ENCODE assay signal across 8 cellular contexts in the genomic region with DNA sequence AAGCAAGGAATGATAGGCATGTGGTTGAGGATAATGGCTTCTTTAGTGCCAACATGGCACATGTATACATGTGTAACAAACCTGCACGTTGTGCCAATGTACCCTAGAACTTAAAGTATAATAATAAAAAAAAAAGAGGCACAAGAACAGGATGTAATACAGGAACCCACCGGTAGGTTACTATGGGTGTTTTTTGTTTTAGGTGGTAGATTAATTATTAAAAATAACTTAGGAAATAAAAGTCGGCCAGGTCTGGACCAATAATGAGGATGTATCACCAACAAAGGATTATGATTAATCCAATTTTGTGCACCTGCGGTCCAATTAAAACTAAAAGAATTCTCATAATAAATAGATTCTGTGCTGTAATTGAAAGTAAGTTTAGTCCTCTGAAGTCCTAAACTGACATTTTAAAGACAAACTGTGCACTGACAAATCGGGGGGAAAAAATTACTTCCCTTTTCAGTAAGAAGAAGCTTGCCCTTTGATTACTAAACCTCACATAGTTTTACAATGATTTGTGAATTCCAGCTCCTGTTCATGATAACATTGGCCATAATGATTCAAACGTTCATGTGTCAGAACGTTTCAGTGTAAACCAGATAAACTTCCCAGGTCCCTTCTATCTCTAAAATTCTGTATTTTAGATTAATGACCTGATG.
A peak's percentile ranks its signal among the peaks of the same experiment; 100 is the strongest.
DNase-seq lines count a peak whose midpoint lies in the region; ATAC-seq and TF ChIP-seq lines count a peak whose summit lies in the region.

No MANE protein-coding gene starts in this region.

- no peaks in the 10 kb centered on the region for H3K27me3 Mint-ChIP-seq in GM23338 (ENCODE audit: insufficient read depth, low read depth, poor library complexity)

- no peak overlapping the region for H3K4me2 ChIP-seq in GM23338

- ATAC-seq in GM18868 (IDR thresholded peaks at IDR 0.05; ENCODE audit: unreplicated experiment) = peak; percentile 39
- no peak for ATAC-seq in foreskin keratinocyte
- no peak for ATAC-seq in GM23338
- ATAC-seq in GM19324 (IDR thresholded peaks at IDR 0.05; ENCODE audit: low FRiP score, unreplicated experiment) = no peak

- DNase-seq in ACHN = peak; percentile 32
- peak; percentile 60 for DNase-seq in SKM-1 treated with dmso at 0.1 percent for 144 hours (lab: John Stamatoyannopoulos, UW; ENCODE audit: unreplicated experiment)
- DNase-seq in foreskin keratinocyte = peak; percentile 18 to 61
- DNase-seq in SJCRH30 = no peak
- DNase-seq in GM23338 (ENCODE audit: low spot score) = no peak
- no peak for DNase-seq in islet precursor cell

- H3K27ac Mint-ChIP-seq in GM23338 = no peak overlapping the region

- no peaks in the 10 kb centered on the region for H4K20me1 ChIP-seq in GM23338 (replicated peaks; ENCODE audit: insufficient read depth)

- no peaks in the 10 kb centered on the region for H3K9me3 Mint-ChIP-seq in GM23338

- H2AFZ ChIP-seq in GM23338 = no peak overlapping the region

- no peaks in the 10 kb centered on the region for H3K4me1 Mint-ChIP-seq in GM23338

- TF ChIP-seq CTCF in foreskin keratinocyte (conservative IDR thresholded peaks at IDR 0.05) = no peak
- TF ChIP-seq CTCF in GM23338 (conservative IDR thresholded peaks at IDR 0.05; ENCODE audit: low read depth in 2 of 2) = peak in 1 of 2 experiments; percentile 27; a peak in 1 of 4 replicates

- H3K4me1 ChIP-seq in foreskin keratinocyte = peaks cover 5% of the 10 kb centered on the region
- peaks cover 6% of the 10 kb centered on the region; the same call in 1 of the 2 replicates for H3K4me1 ChIP-seq in SJCRH30
- no peaks in the 10 kb centered on the region for H3K4me1 ChIP-seq in GM23338 (ENCODE audit: insufficient read depth)

- H3K27me3 ChIP-seq in foreskin keratinocyte (peaks cover 52% of the 10 kb centered on the region), SJCRH30 (peaks cover 3% of the 10 kb centered on the region; the same call in 1 of the 2 replicates), GM23338 (ENCODE audit: insufficient read depth) (no peaks in the 10 kb centered on the region)

- H3K27ac ChIP-seq in foreskin keratinocyte (no peak overlapping the region), SJCRH30 (no peak overlapping the region), GM23338 (ENCODE audit: low read depth) (no peak overlapping the region)

- H3K36me3 Mint-ChIP-seq in GM23338 (ENCODE audit: low read depth) = no peaks in the 10 kb centered on the region

- H3K36me3 ChIP-seq in SJCRH30 (no peaks in the 10 kb centered on the region), GM23338 (ENCODE audit: insufficient read depth) (no peaks in the 10 kb centered on the region)

- H3F3A ChIP-seq in GM23338 (replicated peaks; ENCODE audit: low read depth) = no peaks in the 10 kb centered on the region

- H3K9me3 ChIP-seq in SJCRH30 (replicated peaks) = no peaks in the 10 kb centered on the region

- no peak overlapping the region for H3K4me3 Mint-ChIP-seq in GM23338

- H3K4me3 ChIP-seq in SJCRH30 (no peak overlapping the region), GM23338 (no peak overlapping the region)

- in situ Hi-C loops in ACHN (cut with HindIII; ENCODE audit: low pct_ligation_motif_present, low pct_unique_long_range_greater_than_20kb, low sequenced_read_pairs) = no loop called here

- no peaks in the 10 kb centered on the region for H3K79me2 ChIP-seq in GM23338 (replicated peaks; ENCODE audit: insufficient read depth)

- no peaks in the 10 kb centered on the region for H3K9me2 ChIP-seq in GM23338 (ENCODE audit: insufficient read depth)

TF ChIP-seq in GM23338, 12 proteins besides CTCF, POLR2A, EP300 and RAD21 (continues in another document):
- TF ChIP-seq JUNB (IDR thresholded peaks at IDR 0.05; ENCODE audit: unreplicated experiment) = no peak
- TF ChIP-seq STAT1 (IDR thresholded peaks at IDR 0.05; ENCODE audit: unreplicated experiment) = no peak
- TF ChIP-seq, protein P1, sequence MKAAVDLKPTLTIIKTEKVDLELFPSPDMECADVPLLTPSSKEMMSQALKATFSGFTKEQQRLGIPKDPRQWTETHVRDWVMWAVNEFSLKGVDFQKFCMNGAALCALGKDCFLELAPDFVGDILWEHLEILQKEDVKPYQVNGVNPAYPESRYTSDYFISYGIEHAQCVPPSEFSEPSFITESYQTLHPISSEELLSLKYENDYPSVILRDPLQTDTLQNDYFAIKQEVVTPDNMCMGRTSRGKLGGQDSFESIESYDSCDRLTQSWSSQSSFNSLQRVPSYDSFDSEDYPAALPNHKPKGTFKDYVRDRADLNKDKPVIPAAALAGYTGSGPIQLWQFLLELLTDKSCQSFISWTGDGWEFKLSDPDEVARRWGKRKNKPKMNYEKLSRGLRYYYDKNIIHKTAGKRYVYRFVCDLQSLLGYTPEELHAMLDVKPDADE (IDR thresholded peaks at IDR 0.05) = no peak
- no peak for TF ChIP-seq ZNF114 (CRISPR knock-in tag; IDR thresholded peaks at IDR 0.05)
- no peak for TF ChIP-seq ZNF331 (CRISPR knock-in tag; IDR thresholded peaks at IDR 0.05; ENCODE audit: low read depth)
- no peak for TF ChIP-seq EZH2 (IDR thresholded peaks at IDR 0.05; ENCODE audit: low read depth, unreplicated experiment)
- no peak for TF ChIP-seq CREB1 (CRISPR knock-in tag; IDR thresholded peaks at IDR 0.05; ENCODE audit: low read depth)
- TF ChIP-seq EZH2phosphoT487 (IDR thresholded peaks at IDR 0.05; ENCODE audit: unreplicated experiment) = no peak
- TF ChIP-seq, protein P2, sequence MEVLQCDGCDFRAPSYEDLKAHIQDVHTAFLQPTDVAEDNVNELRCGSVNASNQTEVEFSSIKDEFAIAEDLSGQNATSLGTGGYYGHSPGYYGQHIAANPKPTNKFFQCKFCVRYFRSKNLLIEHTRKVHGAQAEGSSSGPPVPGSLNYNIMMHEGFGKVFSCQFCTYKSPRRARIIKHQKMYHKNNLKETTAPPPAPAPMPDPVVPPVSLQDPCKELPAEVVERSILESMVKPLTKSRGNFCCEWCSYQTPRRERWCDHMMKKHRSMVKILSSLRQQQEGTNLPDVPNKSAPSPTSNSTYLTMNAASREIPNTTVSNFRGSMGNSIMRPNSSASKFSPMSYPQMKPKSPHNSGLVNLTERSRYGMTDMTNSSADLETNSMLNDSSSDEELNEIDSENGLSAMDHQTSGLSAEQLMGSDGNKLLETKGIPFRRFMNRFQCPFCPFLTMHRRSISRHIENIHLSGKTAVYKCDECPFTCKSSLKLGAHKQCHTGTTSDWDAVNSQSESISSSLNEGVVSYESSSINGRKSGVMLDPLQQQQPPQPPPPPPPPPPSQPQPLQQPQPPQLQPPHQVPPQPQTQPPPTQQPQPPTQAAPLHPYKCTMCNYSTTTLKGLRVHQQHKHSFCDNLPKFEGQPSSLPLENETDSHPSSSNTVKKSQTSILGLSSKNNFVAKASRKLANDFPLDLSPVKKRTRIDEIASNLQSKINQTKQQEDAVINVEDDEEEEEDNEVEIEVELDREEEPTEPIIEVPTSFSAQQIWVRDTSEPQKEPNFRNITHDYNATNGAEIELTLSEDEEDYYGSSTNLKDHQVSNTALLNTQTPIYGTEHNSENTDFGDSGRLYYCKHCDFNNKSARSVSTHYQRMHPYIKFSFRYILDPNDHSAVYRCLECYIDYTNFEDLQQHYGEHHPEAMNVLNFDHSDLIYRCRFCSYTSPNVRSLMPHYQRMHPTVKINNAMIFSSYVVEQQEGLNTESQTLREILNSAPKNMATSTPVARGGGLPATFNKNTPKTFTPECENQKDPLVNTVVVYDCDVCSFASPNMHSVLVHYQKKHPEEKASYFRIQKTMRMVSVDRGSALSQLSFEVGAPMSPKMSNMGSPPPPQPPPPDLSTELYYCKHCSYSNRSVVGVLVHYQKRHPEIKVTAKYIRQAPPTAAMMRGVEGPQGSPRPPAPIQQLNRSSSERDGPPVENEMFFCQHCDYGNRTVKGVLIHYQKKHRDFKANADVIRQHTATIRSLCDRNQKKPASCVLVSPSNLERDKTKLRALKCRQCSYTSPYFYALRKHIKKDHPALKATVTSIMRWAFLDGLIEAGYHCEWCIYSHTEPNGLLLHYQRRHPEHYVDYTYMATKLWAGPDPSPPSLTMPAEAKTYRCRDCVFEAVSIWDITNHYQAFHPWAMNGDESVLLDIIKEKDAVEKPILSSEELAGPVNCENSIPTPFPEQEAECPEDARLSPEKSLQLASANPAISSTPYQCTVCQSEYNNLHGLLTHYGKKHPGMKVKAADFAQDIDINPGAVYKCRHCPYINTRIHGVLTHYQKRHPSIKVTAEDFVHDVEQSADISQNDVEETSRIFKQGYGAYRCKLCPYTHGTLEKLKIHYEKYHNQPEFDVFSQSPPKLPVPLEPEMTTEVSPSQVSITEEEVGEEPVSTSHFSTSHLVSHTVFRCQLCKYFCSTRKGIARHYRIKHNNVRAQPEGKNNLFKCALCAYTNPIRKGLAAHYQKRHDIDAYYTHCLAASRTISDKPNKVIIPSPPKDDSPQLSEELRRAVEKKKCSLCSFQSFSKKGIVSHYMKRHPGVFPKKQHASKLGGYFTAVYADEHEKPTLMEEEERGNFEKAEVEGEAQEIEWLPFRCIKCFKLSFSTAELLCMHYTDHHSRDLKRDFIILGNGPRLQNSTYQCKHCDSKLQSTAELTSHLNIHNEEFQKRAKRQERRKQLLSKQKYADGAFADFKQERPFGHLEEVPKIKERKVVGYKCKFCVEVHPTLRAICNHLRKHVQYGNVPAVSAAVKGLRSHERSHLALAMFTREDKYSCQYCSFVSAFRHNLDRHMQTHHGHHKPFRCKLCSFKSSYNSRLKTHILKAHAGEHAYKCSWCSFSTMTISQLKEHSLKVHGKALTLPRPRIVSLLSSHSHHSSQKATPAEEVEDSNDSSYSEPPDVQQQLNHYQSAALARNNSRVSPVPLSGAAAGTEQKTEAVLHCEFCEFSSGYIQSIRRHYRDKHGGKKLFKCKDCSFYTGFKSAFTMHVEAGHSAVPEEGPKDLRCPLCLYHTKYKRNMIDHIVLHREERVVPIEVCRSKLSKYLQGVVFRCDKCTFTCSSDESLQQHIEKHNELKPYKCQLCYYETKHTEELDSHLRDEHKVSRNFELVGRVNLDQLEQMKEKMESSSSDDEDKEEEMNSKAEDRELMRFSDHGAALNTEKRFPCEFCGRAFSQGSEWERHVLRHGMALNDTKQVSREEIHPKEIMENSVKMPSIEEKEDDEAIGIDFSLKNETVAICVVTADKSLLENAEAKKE (CRISPR knock-in tag; IDR thresholded peaks at IDR 0.05) = no peak

Comparison
In these comparisons a context has a peak if more than half of its experiments do, and no peak if none do; other contexts are left out.
1. DNase-seq: peak in ACHN (single experiment), SKM-1 treated with dmso at 0.1 percent for 144 hours (single experiment) and foreskin keratinocyte (2 of 2); none in SJCRH30 (0 of 2), GM23338 (single experiment) and islet precursor cell (single experiment).